ENCODE assay signal across 12 cellular contexts in genomic region chr3:128329491-128330300, GRCh38.
"Had no signal": no experiment of that assay in that cellular context is flagged by ENCODE, and none has a peak within 500 bp of the region (broad histone marks: within the 10 kb centered on the region; RNA-seq: fewer than 3 reads in every experiment).

No MANE protein-coding gene starts in this region.

- H3K27me3 ChIP-seq: colonic mucosa, esophagus muscularis mucosa, thyroid gland, uterus had no signal

- H3K9me3 ChIP-seq: colonic mucosa, esophagus muscularis mucosa, left ventricle myocardium inferior, thyroid gland, uterus had no signal

- H3K4me3 ChIP-seq: colonic mucosa, esophagus muscularis mucosa, left ventricle myocardium inferior, thyroid gland, uterus had no signal

- ATAC-seq: stimulated activated memory B cell treated with anti-CD40 and anti-IgM and Interleukin-4, amounts not matched to agents 10 μg/mL and 1 μg/mL and 100 μg/mL, for 72 hours had no signal

- H3K27ac ChIP-seq: colonic mucosa, esophagus muscularis mucosa, left ventricle myocardium inferior, thyroid gland, uterus had no signal

- DNase-seq: activated gamma-delta T cell treated with Interleukin-2 at 50 U/mL for 16 hours; activated T-cell treated with anti-CD3 and anti-CD28 coated beads, Interleukin-2, amount 50 U/mL, for 1 hour; amniotic stem cell; central memory CD4-positive, alpha-beta T cell; colonic mucosa; hippocampal formation; left ventricle myocardium inferior; stimulated activated CD4-positive, alpha-beta T cell treated with anti-CD3 and anti-CD28 coated beads, Interleukin-2, amount 100 ng/mL, for 48 hours; thyroid gland; uterus had no signal

- H3K4me1 ChIP-seq: colonic mucosa, left ventricle myocardium inferior, thyroid gland, uterus had no signal

- H3K36me3 ChIP-seq: colonic mucosa, thyroid gland, uterus had no signal
